ENCODE assay signal across 19 cellular contexts in genomic region chr18:35201502-35201901, GRCh38. TPM values are rescaled to one million over a fixed set of nuclear protein-coding genes. Genes with fewer than 3 reads are reported as not detected.
DNase-seq lines count a peak whose midpoint lies in the region; ATAC-seq and TF ChIP-seq lines count a peak whose summit lies in the region.
"Had no signal": no experiment of that assay in that cellular context is flagged by ENCODE, and none has a peak within 500 bp of the region (broad histone marks: within the 10 kb centered on the region; RNA-seq: fewer than 3 reads in every experiment).

No MANE protein-coding gene starts in this region.

- no peaks in the 10 kb centered on the region for H3K4me1 ChIP-seq in right cardiac atrium (ENCODE audit: control insufficient read depth, insufficient read depth, low read length)
- H3K4me1 ChIP-seq: vagina had no signal

- DNase-seq in DMS153 (lab: John Stamatoyannopoulos, UW) = peak; percentile 23
- no peak for DNase-seq in DMS153 treated with DMSO at 0.1 percent for 48 hours (lab: John Stamatoyannopoulos, UW; ENCODE audit: unreplicated experiment)
- DNase-seq in NCI-H446 treated with DMSO at 0.1 percent for 48 hours (lab: John Stamatoyannopoulos, UW) = peak; percentile 87
- peak; percentile 28 for DNase-seq in retina
- DNase-seq in occipital lobe (lab: John Stamatoyannopoulos, UW) = no peak
- DNase-seq in right cardiac atrium = no peak
- DNase-seq in activated gamma-delta T cell treated with Interleukin-2 at 50 U/mL for 16 hours = no peak
- DNase-seq: activated T-cell treated with anti-CD3 and anti-CD28 coated beads for 4 hours, body of pancreas, left ventricle myocardium inferior, naive B cell, NCI-H1417 treated with DMSO at 0.1 percent for 48 hours, NCI-H774 had no signal

- no peaks in the 10 kb centered on the region for H3K27me3 ChIP-seq in right cardiac atrium (ENCODE audit: control insufficient read depth, insufficient read depth)
- H3K27me3 ChIP-seq: body of pancreas, vagina had no signal

- H3K27ac ChIP-seq in right cardiac atrium (ENCODE audit: low read length) = no peak overlapping the region
- H3K27ac ChIP-seq: 22Rv1, body of pancreas, left ventricle myocardium inferior, RWPE1, SK-N-MC, vagina had no signal

- no peaks in the 10 kb centered on the region for H3K9me3 ChIP-seq in right cardiac atrium (ENCODE audit: control insufficient read depth, low read length)
- H3K9me3 ChIP-seq: body of pancreas, vagina had no signal

- 62% methylated on average over 4 of the region's 4 CpGs for WGBS in right cardiac atrium

- no peak for ATAC-seq in SK-N-SH treated with all-trans-retinoic acid at 6 μM for 48 hours
- no peak for ATAC-seq in right cardiac atrium
- ATAC-seq: body of pancreas, K562 had no signal

- intact Hi-C loops in right cardiac atrium (cut with DNase I) = no loop called here

- H3K4me3 ChIP-seq in right cardiac atrium (ENCODE audit: low read length) = no peak overlapping the region
- H3K4me3 ChIP-seq: body of pancreas, K562, left ventricle myocardium inferior, SK-N-MC, vagina had no signal

TF ChIP-seq in SK-N-SH treated with all-trans-retinoic acid at 6 μM for 48 hours, 23 proteins besides CTCF, POLR2A, EP300 and RAD21:
- no peak for TF ChIP-seq ZFP30 (CRISPR knock-in tag; IDR thresholded peaks at IDR 0.05)
- TF ChIP-seq TCF4 (CRISPR knock-in tag; IDR thresholded peaks at IDR 0.05; ENCODE audit: borderline replicate concordance) = peak; percentile 61; the same call in 1 of the 2 replicates
- TF ChIP-seq, protein P1, sequence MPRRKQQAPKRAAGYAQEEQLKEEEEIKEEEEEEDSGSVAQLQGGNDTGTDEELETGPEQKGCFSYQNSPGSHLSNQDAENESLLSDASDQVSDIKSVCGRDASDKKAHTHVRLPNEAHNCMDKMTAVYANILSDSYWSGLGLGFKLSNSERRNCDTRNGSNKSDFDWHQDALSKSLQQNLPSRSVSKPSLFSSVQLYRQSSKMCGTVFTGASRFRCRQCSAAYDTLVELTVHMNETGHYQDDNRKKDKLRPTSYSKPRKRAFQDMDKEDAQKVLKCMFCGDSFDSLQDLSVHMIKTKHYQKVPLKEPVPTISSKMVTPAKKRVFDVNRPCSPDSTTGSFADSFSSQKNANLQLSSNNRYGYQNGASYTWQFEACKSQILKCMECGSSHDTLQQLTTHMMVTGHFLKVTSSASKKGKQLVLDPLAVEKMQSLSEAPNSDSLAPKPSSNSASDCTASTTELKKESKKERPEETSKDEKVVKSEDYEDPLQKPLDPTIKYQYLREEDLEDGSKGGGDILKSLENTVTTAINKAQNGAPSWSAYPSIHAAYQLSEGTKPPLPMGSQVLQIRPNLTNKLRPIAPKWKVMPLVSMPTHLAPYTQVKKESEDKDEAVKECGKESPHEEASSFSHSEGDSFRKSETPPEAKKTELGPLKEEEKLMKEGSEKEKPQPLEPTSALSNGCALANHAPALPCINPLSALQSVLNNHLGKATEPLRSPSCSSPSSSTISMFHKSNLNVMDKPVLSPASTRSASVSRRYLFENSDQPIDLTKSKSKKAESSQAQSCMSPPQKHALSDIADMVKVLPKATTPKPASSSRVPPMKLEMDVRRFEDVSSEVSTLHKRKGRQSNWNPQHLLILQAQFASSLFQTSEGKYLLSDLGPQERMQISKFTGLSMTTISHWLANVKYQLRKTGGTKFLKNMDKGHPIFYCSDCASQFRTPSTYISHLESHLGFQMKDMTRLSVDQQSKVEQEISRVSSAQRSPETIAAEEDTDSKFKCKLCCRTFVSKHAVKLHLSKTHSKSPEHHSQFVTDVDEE (CRISPR knock-in tag; IDR thresholded peaks at IDR 0.05) = peak; percentile 52; the same call in 1 of the 2 replicates

RNA-seq across cellular contexts. Expression of gene ZNF397, which starts 39.3 kb away (rescaled TPM):
- total RNA-seq in occipital lobe = 56.0 TPM
- 10 to 100 TPM; 18.6 to 21.8 (median 19.4) TPM for total RNA-seq in right cardiac atrium
- polyA plus RNA-seq in right cardiac atrium = 12.5 TPM

Comparison
In these comparisons a context has a peak if more than half of its experiments do, and no peak if none do; other contexts are left out.
1. DNase-seq: peak in DMS153 (single experiment), NCI-H446 treated with DMSO at 0.1 percent for 48 hours (single experiment) and retina (single experiment); none in DMS153 treated with DMSO at 0.1 percent for 48 hours (single experiment), occipital lobe (single experiment), right cardiac atrium (0 of 3) and activated gamma-delta T cell treated with Interleukin-2 at 50 U/mL for 16 hours (single experiment).